Comparison of ENCODE assay signal across 26 cellular contexts in genomic region chr2:205759732-205760516, GRCh38.
A peak's percentile ranks its signal among the peaks of the same experiment; 100 is the strongest.
DNase-seq lines count a peak whose midpoint lies in the region; ATAC-seq and TF ChIP-seq lines count a peak whose summit lies in the region.
"Had no signal": no experiment of that assay in that cellular context is flagged by ENCODE, and none has a peak within 500 bp of the region (broad histone marks: within the 10 kb centered on the region; RNA-seq: fewer than 3 reads in every experiment).

No MANE protein-coding gene starts in this region.

- peaks cover 22% of the 10 kb centered on the region for H3K4me1 Mint-ChIP-seq in Caco-2 (ENCODE audit: low read depth, unreplicated experiment)

- H2AFZ ChIP-seq in neural cell (ENCODE audit: low read depth, low read length) (no peak overlapping the region), trophoblast cell (ENCODE audit: insufficient read depth, low read length, poor library complexity) (no peak overlapping the region)

- no peak overlapping the region for H4K91ac ChIP-seq in trophoblast cell (ENCODE audit: low read depth, low read length)

- no peak overlapping the region for H4K12ac ChIP-seq in trophoblast cell (ENCODE audit: low read depth, low read length)

- H3K14ac ChIP-seq in trophoblast cell (ENCODE audit: low read length) = no peak overlapping the region

- H3K4me1 ChIP-seq in Caco-2 (peaks cover 5% of the 10 kb centered on the region), esophagus muscularis mucosa (peaks cover 41 to 100% (median 96%) of the 10 kb centered on the region in 4 donors), trophoblast cell (ENCODE audit: control insufficient read depth in 1 of 2, insufficient read depth in 2 of 2, low read length in 2 of 2) (peaks cover 9 to 28% of the 10 kb centered on the region in 2 experiments)

- TF ChIP-seq CTCF in Caco-2 (IDR thresholded peaks at IDR 0.05; ENCODE audit: insufficient read depth in 1 of 2, low read depth in 1 of 2, low read length in 1 of 2, severe bottlenecking in 1 of 2, unreplicated experiment in 1 of 2) (no peak), esophagus muscularis mucosa (IDR thresholded peaks at IDR 0.05) (no peak), neural cell (IDR thresholded peaks at IDR 0.05; ENCODE audit: poor library complexity, severe bottlenecking) (no peak)

- no peak overlapping the region for H2BK120ac ChIP-seq in trophoblast cell (ENCODE audit: insufficient read depth, low read length, poor library complexity)

- no peak overlapping the region for H3K4me3 Mint-ChIP-seq in Caco-2 (ENCODE audit: unreplicated experiment)
- H3K4me3 Mint-ChIP-seq: activated CD4-positive, alpha-beta T cell treated with anti-CD3 and anti-CD28 coated beads for 36 hours; activated CD8-positive, alpha-beta T cell treated with anti-CD3 and anti-CD28 coated beads for 36 hours; activated naive CD4-positive, alpha-beta T cell treated with anti-CD3 and anti-CD28 coated beads for 36 hours; CD4-positive, alpha-beta T cell had no signal

- peaks cover 3% of the 10 kb centered on the region for H3F3A ChIP-seq in neural cell (ENCODE audit: insufficient read depth, low read length, poor library complexity, severe bottlenecking)

- no peaks in the 10 kb centered on the region for H3K27me3 ChIP-seq in Caco-2 (replicated peaks; ENCODE audit: control insufficient read depth, insufficient read depth, low read length)
- no peaks in the 10 kb centered on the region for H3K27me3 ChIP-seq in esophagus muscularis mucosa
- no peaks in the 10 kb centered on the region for H3K27me3 ChIP-seq in neural cell (ENCODE audit: insufficient read depth, low read depth, low read length)
- no peaks in the 10 kb centered on the region for H3K27me3 ChIP-seq in trophoblast cell (ENCODE audit: insufficient read depth, low read length)

- no peak overlapping the region for H4K8ac ChIP-seq in trophoblast cell (ENCODE audit: low read depth, low read length)

- WGBS in esophagus muscularis mucosa = 68% methylated on average over 7 of the region's 7 CpGs
- WGBS in trophoblast cell (ENCODE audit: extremely low coverage, insufficient coverage, insufficient read length) = no CpG with 5 or more reads among the region's 7 CpGs

- no peaks in the 10 kb centered on the region for H3K27me3 Mint-ChIP-seq in Caco-2 (ENCODE audit: insufficient read depth, unreplicated experiment)

- H3K36me3 Mint-ChIP-seq in Caco-2 (ENCODE audit: insufficient read depth, unreplicated experiment) = peaks cover 20% of the 10 kb centered on the region

- no peak overlapping the region for H2AK5ac ChIP-seq in trophoblast cell (ENCODE audit: low read length)

- no peaks in the 10 kb centered on the region for H3K9me2 ChIP-seq in neural cell (ENCODE audit: insufficient read depth, low read length)

- no peaks in the 10 kb centered on the region for H3K9me3 ChIP-seq in Caco-2
- no peaks in the 10 kb centered on the region for H3K9me3 ChIP-seq in esophagus muscularis mucosa
- H3K9me3 ChIP-seq in neural cell (ENCODE audit: low read length) = no peaks in the 10 kb centered on the region
- no peaks in the 10 kb centered on the region for H3K9me3 ChIP-seq in trophoblast cell (ENCODE audit: insufficient read depth, low read depth, low read length)
- H3K9me3 ChIP-seq: neutrophil had no signal

- intact Hi-C loops in Caco-2 (cut with micrococcal nuclease; ENCODE audit: unreplicated experiment) (no loop called here), esophagus muscularis mucosa (cut with DNase I) (loop anchor here (5.0 kb wide), 1 partner anchor 78 kb away; the partner anchor contains the start of gene NRP2)

- no peaks in the 10 kb centered on the region for H3K9me3 Mint-ChIP-seq in Caco-2 (ENCODE audit: unreplicated experiment)
- H3K9me3 Mint-ChIP-seq: activated CD8-positive, alpha-beta T cell treated with anti-CD3 and anti-CD28 coated beads for 36 hours; activated naive CD4-positive, alpha-beta T cell treated with anti-CD3 and anti-CD28 coated beads for 36 hours; CD4-positive, alpha-beta T cell had no signal

- no peak overlapping the region for H3K23ac ChIP-seq in trophoblast cell (ENCODE audit: low read length)

- no peaks in the 10 kb centered on the region; the same call in 1 of the 2 replicates for H3K36me3 ChIP-seq in Caco-2 (ENCODE audit: control insufficient read depth, insufficient read depth, low read length)
- peaks cover 0 to 34% (median 14%) of the 10 kb centered on the region in 4 donors for H3K36me3 ChIP-seq in esophagus muscularis mucosa
- no peaks in the 10 kb centered on the region for H3K36me3 ChIP-seq in neural cell (ENCODE audit: insufficient read depth, low read length)
- H3K36me3 ChIP-seq in trophoblast cell (ENCODE audit: control insufficient read depth in 1 of 2, insufficient read depth in 2 of 2, low read length in 2 of 2) = peaks cover 3 to 6% of the 10 kb centered on the region in 2 experiments
- H3K36me3 ChIP-seq: neutrophil had no signal

- H3K79me2 ChIP-seq in neural cell (replicated peaks; ENCODE audit: insufficient read depth, low read length) = no peaks in the 10 kb centered on the region
- no peaks in the 10 kb centered on the region for H3K79me2 ChIP-seq in trophoblast cell (ENCODE audit: control insufficient read depth, insufficient read depth, low read length, poor library complexity)

- H2BK5ac ChIP-seq in trophoblast cell (ENCODE audit: low read depth, low read length, poor library complexity) = no peak overlapping the region

- H3K4ac ChIP-seq in trophoblast cell (ENCODE audit: low read depth, low read length) = no peak overlapping the region

- DNase-seq in Caco-2 (no peak), NCI-H524 treated with DMSO at 0.1 percent for 48 hours (lab: John Stamatoyannopoulos, UW) (peak; percentile 74), esophagus muscularis mucosa (ENCODE audit: extremely low spot score) (no peak), cortex of kidney (lab: John Stamatoyannopoulos, UW) (no peak), trophoblast cell (no peak)
- DNase-seq: activated CD4-positive, alpha-beta T cell treated with anti-CD3 and anti-CD28 coated beads for 36 hours; activated CD8-positive, alpha-beta memory T cell treated with anti-CD3 and anti-CD28 coated beads, Interleukin-2, amount 50 U/mL, for 48 hours; activated CD8-positive, alpha-beta T cell treated with anti-CD3 and anti-CD28 coated beads for 36 hours; activated naive CD4-positive, alpha-beta T cell treated with anti-CD3 and anti-CD28 coated beads for 36 hours; AML-193; CD4-positive, alpha-beta T cell; EL; NCI-H1092 treated with DMSO at 0.1 percent for 48 hours; NCI-H187; NCI-H226; NCI-H774; SIG-M5; stimulated activated CD4-positive, alpha-beta T cell treated with anti-CD3 and anti-CD28 coated beads, Interleukin-4, amount 100 ng/mL, for 24 hours; substantia nigra; T-helper 9 cell had no signal

- H3K27ac ChIP-seq in esophagus muscularis mucosa (replicated peaks in 1 of 4) (peak overlapping the region; percentile 80 to 98 (median 90)), neural cell (ENCODE audit: low read length) (peak overlapping the region; percentile 76), trophoblast cell (ENCODE audit: low read depth, low read length) (no peak overlapping the region)
- H3K27ac ChIP-seq: neutrophil had no signal

- no peak for ATAC-seq in GM18502 (IDR thresholded peaks at IDR 0.05; ENCODE audit: poor library complexity, unreplicated experiment)
- ATAC-seq: activated CD4-positive, alpha-beta T cell treated with anti-CD3 and anti-CD28 coated beads for 36 hours; activated CD8-positive, alpha-beta T cell treated with anti-CD3 and anti-CD28 coated beads for 36 hours; GM12878; sciatic nerve had no signal

- no peak for TF ChIP-seq EP300 in esophagus muscularis mucosa (IDR thresholded peaks at IDR 0.05)
- TF ChIP-seq EP300 in neural cell (conservative IDR thresholded peaks at IDR 0.05; ENCODE audit: poor library complexity, severe bottlenecking) = no peak

- no peak for TF ChIP-seq RAD21 in neural cell (conservative IDR thresholded peaks at IDR 0.05)

- H2BK12ac ChIP-seq in trophoblast cell (ENCODE audit: low read length) = no peak overlapping the region

- H3K4me2 ChIP-seq in neural cell (ENCODE audit: low read length) = no peak overlapping the region
- no peak overlapping the region for H3K4me2 ChIP-seq in trophoblast cell (ENCODE audit: low read length)

- CTCF ChIA-PET in Caco-2 (lab: Charles Lee) = no interaction called here

- H3K4me3 ChIP-seq in Caco-2 (ENCODE audit: low read depth, low read length) = no peak overlapping the region
- no peak overlapping the region for H3K4me3 ChIP-seq in esophagus muscularis mucosa
- H3K4me3 ChIP-seq in neural cell (ENCODE audit: low read length) = peak overlapping the region; percentile 14
- no peak overlapping the region for H3K4me3 ChIP-seq in trophoblast cell (ENCODE audit: low read depth, low read length)
- H3K4me3 ChIP-seq: GM12878 had no signal

- no TSS peak for BruUV-seq in Caco-2 (replicated peaks; lab: Mats Ljungman, UMichigan)

- H3K18ac ChIP-seq in trophoblast cell (ENCODE audit: low read length) = no peak overlapping the region

- H4K20me1 ChIP-seq in neural cell (ENCODE audit: insufficient read depth) = no peaks in the 10 kb centered on the region

- no peak for TF ChIP-seq POLR2A in esophagus muscularis mucosa (IDR thresholded peaks at IDR 0.05; ENCODE audit: low read depth)

- POLR2A ChIA-PET in Caco-2 (lab: Charles Lee) = no interaction called here

- peak overlapping the region; percentile 6 for H3K27ac Mint-ChIP-seq in Caco-2 (ENCODE audit: unreplicated experiment)
- H3K27ac Mint-ChIP-seq: activated CD4-positive, alpha-beta T cell treated with anti-CD3 and anti-CD28 coated beads for 36 hours; activated CD8-positive, alpha-beta T cell treated with anti-CD3 and anti-CD28 coated beads for 36 hours; activated naive CD4-positive, alpha-beta T cell treated with anti-CD3 and anti-CD28 coated beads for 36 hours; CD4-positive, alpha-beta T cell; progenitor cell of endocrine pancreas had no signal

- peaks cover 3% of the 10 kb centered on the region for H3K79me1 ChIP-seq in trophoblast cell (ENCODE audit: low read length)

- peak overlapping the region; percentile 45 for H3K9ac ChIP-seq in neural cell (ENCODE audit: low read length)
- no peak overlapping the region for H3K9ac ChIP-seq in trophoblast cell (ENCODE audit: low read length)

TF ChIP-seq in neural cell, 6 proteins besides CTCF, POLR2A, EP300 and RAD21:
- TF ChIP-seq POLR2AphosphoS5 (IDR thresholded peaks at IDR 0.05) (peak; percentile 13), MXI1 (conservative IDR thresholded peaks at IDR 0.05; ENCODE audit: poor library complexity, severe bottlenecking) (no peak)
